35 cellular contexts compared by ENCODE assay signal in the genomic region with DNA sequence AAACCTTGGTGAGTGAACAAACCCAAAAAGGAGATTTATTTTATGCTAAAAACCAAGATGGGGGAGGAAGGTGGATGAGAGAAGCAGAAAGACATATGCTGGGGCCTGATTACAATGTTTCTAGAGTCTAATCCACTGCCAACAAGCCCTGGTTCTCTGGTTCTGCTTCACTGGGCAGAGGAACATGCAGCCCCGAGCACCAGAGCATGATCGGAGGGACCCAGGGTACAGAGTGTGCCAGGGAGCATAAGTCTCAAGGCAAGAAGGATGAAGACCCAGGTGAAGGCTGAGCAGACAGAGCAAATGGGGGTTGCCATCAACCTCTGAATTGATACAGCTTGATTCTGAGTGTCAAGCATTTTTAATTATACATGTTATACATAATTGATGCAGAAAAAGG. TPM values are rescaled to one million over a fixed set of nuclear protein-coding genes. Genes with fewer than 3 reads are reported as not detected.
"Had no signal": no experiment of that assay in that cellular context is flagged by ENCODE, and none has a peak within 500 bp of the region (broad histone marks: within the 10 kb centered on the region; RNA-seq: fewer than 3 reads in every experiment).

No MANE protein-coding gene starts in this region.

- H3K9me3 ChIP-seq: MG63, SJCRH30 had no signal

- H3K27me3 ChIP-seq: MG63, SJCRH30 had no signal

- H3K9me3 Mint-ChIP-seq: activated CD8-positive, alpha-beta T cell treated with anti-CD3 and anti-CD28 coated beads for 36 hours; activated naive CD8-positive, alpha-beta T cell treated with anti-CD3 and anti-CD28 coated beads, Interleukin-2, amount 50 U/mL, for 24 hours; activated T-helper 1 cell treated with anti-CD3 and anti-CD28 coated beads, Interleukin-12 subunit alpha, Interleukin-12 subunit beta, Interleukin-2, Interleukin-4 antibody, amounts not matched to agents 30 ng/mL and 10 ng/mL and 1 ng/mL, durations not matched to agents 14 hours and 24 hours and 36 hours had no signal

- H3K27ac ChIP-seq: SJCRH30, SK-N-MC, WERI-Rb-1 had no signal

- H3K4me3 Mint-ChIP-seq: activated CD8-positive, alpha-beta T cell treated with anti-CD3 and anti-CD28 coated beads for 36 hours; activated naive CD4-positive, alpha-beta T cell treated with anti-CD3 and anti-CD28 coated beads for 36 hours; activated naive CD8-positive, alpha-beta T cell treated with anti-CD3 and anti-CD28 coated beads, Interleukin-2, amount 50 U/mL, for 24 hours; activated T-helper 1 cell treated with anti-CD3 and anti-CD28 coated beads, Interleukin-12 subunit alpha, Interleukin-12 subunit beta, Interleukin-2, Interleukin-4 antibody, amounts not matched to agents 30 ng/mL and 10 ng/mL and 1 ng/mL, durations not matched to agents 14 hours and 24 hours and 36 hours; brain had no signal

- H3K27me3 Mint-ChIP-seq: activated naive CD8-positive, alpha-beta T cell treated with anti-CD3 and anti-CD28 coated beads, Interleukin-2, amount 50 U/mL, for 24 hours had no signal

- H3K4me1 ChIP-seq: SJCRH30 had no signal

- H3K4me3 ChIP-seq: MG63, SK-N-MC had no signal

- H3K36me3 Mint-ChIP-seq: activated naive CD4-positive, alpha-beta T cell treated with anti-CD3 and anti-CD28 coated beads, Interleukin-2, amount 50 U/mL, for 72 hours; brain had no signal

- DNase-seq: activated CD4-positive, alpha-beta T cell treated with anti-CD3 and anti-CD28 coated beads for 1 hour; activated CD4-positive, alpha-beta T cell treated with anti-CD3 and anti-CD28 coated beads for 48 hours; activated CD4-positive, alpha-beta T cell treated with anti-CD3 and anti-CD28 coated beads, Interleukin-2, amount 50 U/mL, for 4 hours; activated CD4-positive, CD25-positive, alpha-beta regulatory T cell; activated CD8-positive, alpha-beta T cell treated with anti-CD3 and anti-CD28 coated beads for 36 hours; activated gamma-delta T cell treated with Interleukin-2 at 50 U/mL for 16 hours; activated naive CD4-positive, alpha-beta T cell treated with anti-CD3 and anti-CD28 coated beads for 36 hours; activated naive CD8-positive, alpha-beta T cell treated with anti-CD3 and anti-CD28 coated beads, Interleukin-2, amount 50 U/mL, for 24 hours; activated T-cell treated with anti-CD3 and anti-CD28 coated beads, Interleukin-2, amount 50 U/mL, for 1 hour; anterior cingulate cortex; Karpas-422; KBM-7; MG63; NCI-H1048; NCI-H1105 treated with DMSO at 0.1 percent for 48 hours; NCI-H1436; NCI-H187; NCI-H2029 treated with DMSO at 0.1 percent for 48 hours; NCI-H2107; NCI-H2171; NCI-H510A; NCI-H526; NCI-H748 treated with DMSO at 0.1 percent for 48 hours; NK-92 treated with Interleukin-12 subunit alpha and Interleukin-12 subunit beta, amount 100 ng/mL, for 24 hours; SHP77; SJCRH30; T1000; WERI-Rb-1 had no signal

- H3K36me3 ChIP-seq: MG63, SJCRH30, WERI-Rb-1 had no signal

- H3K4me1 Mint-ChIP-seq: brain had no signal

- H3K27ac Mint-ChIP-seq: activated naive CD4-positive, alpha-beta T cell treated with anti-CD3 and anti-CD28 coated beads for 36 hours; activated naive CD4-positive, alpha-beta T cell treated with anti-CD3 and anti-CD28 coated beads, Interleukin-2, amount 50 U/mL, for 72 hours; activated naive CD8-positive, alpha-beta T cell treated with anti-CD3 and anti-CD28 coated beads, Interleukin-2, amount 50 U/mL, for 24 hours; activated T-helper 1 cell treated with anti-CD3 and anti-CD28 coated beads, Interleukin-12 subunit alpha, Interleukin-12 subunit beta, Interleukin-2, Interleukin-4 antibody, amounts not matched to agents 30 ng/mL and 10 ng/mL and 1 ng/mL, durations not matched to agents 14 hours and 24 hours and 36 hours; brain had no signal

RNA-seq across cellular contexts. Expression of a gene that starts 30.7 kb away (rescaled TPM):
- total RNA-seq: activated CD8-positive, alpha-beta memory T cell treated with anti-CD3 and anti-CD28 coated beads for 36 hours; activated CD8-positive, alpha-beta T cell treated with anti-CD3 and anti-CD28 coated beads for 36 hours; activated naive CD4-positive, alpha-beta T cell treated with anti-CD3 and anti-CD28 coated beads for 36 hours; activated naive CD4-positive, alpha-beta T cell treated with anti-CD3 and anti-CD28 coated beads, Interleukin-2, amount 50 U/mL, for 72 hours; activated T-helper 1 cell treated with anti-CD3 and anti-CD28 coated beads, Interleukin-12 subunit alpha, Interleukin-12 subunit beta, Interleukin-2, Interleukin-4 antibody, amounts not matched to agents 30 ng/mL and 10 ng/mL and 1 ng/mL, durations not matched to agents 14 hours and 24 hours and 36 hours; OCI-LY7; T-helper 1 cell treated with Interleukin-12 subunit alpha and Interleukin-12 subunit beta and Interleukin-4 antibody, amounts not matched to agents 30 ng/mL and 1 ng/mL, for 36 hours had no signal
